ENCODE assay signal across 40 cellular contexts in the genomic region with DNA sequence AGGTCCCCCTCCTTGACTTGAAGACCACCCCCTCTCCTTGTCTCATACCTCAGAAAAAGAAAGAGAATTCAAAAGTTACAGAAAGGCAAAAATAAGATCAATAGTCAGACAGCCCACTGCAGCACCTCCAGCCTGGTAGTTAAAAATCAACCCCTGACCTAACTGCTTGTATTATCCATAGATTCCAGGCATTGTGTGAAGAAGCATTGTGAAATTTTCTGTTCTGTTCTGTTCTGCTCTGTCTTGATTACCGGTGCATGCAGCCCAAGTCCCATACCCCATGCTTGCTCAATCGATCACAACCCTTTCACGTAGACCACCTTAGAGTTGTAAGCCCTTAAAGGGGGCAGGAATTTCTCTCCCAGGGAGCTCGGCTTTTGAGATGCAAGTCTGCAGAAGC.
"Had no signal": no experiment of that assay in that cellular context is flagged by ENCODE, and none has a peak within 500 bp of the region (broad histone marks: within the 10 kb centered on the region; RNA-seq: fewer than 3 reads in every experiment).

No MANE protein-coding gene starts in this region.

- H3K4me3 ChIP-seq: ascending aorta, cardiac muscle cell had no signal

- H3K27me3 ChIP-seq: ascending aorta, cardiac muscle cell had no signal

- H3K27ac ChIP-seq: ascending aorta, cardiac muscle cell, VCaP had no signal

- H3K4me3 Mint-ChIP-seq: activated CD4-positive, alpha-beta memory T cell treated with anti-CD3 and anti-CD28 coated beads, Interleukin-2, amount 10 ng/mL, durations not matched to agents 7 days and 5 days; activated CD4-positive, alpha-beta T cell treated with anti-CD3 and anti-CD28 coated beads for 36 hours; activated CD4-positive, alpha-beta T cell treated with anti-CD3 and anti-CD28 coated beads, Interleukin-2, amount 10 ng/mL, durations not matched to agents 7 days and 5 days; activated CD8-positive, alpha-beta memory T cell treated with anti-CD3 and anti-CD28 coated beads, Interleukin-2, amount 10 ng/mL, durations not matched to agents 7 days and 5 days; activated CD8-positive, alpha-beta T cell treated with anti-CD3 and anti-CD28 coated beads, Interleukin-2, amount 10 ng/mL, durations not matched to agents 7 days and 5 days; activated naive CD4-positive, alpha-beta T cell treated with anti-CD3 and anti-CD28 coated beads, Interleukin-2, amount 10 ng/mL, durations not matched to agents 7 days and 5 days; activated naive CD4-positive, alpha-beta T cell treated with anti-CD3 and anti-CD28 coated beads, Interleukin-2, amount 50 U/mL, for 24 hours; activated naive CD8-positive, alpha-beta T cell; activated naive CD8-positive, alpha-beta T cell treated with anti-CD3 and anti-CD28 coated beads, Interleukin-2, amount 10 ng/mL, durations not matched to agents 7 days and 5 days; activated naive CD8-positive, alpha-beta T cell treated with anti-CD3 and anti-CD28 coated beads, Interleukin-2, amount 50 U/mL, for 24 hours; activated T-cell treated with anti-CD3 and anti-CD28 coated beads, Interleukin-2, amount 50 U/mL, for 24 hours; central memory CD8-positive, alpha-beta T cell; T-helper 1 cell treated with Interleukin-12 subunit alpha and Interleukin-12 subunit beta and Interleukin-4 antibody, amounts not matched to agents 30 μg/mL and 1 μg/mL, for 36 hours; T-helper 2 cell treated with Interferon-gamma antibody and Interleukin-4, amounts not matched to agents 5 μg/mL and 100 μg/mL, for 36 hours; WTC11 had no signal

- H3K27ac Mint-ChIP-seq: activated CD4-positive, alpha-beta memory T cell treated with anti-CD3 and anti-CD28 coated beads, Interleukin-2, amount 10 ng/mL, durations not matched to agents 7 days and 5 days; activated CD4-positive, alpha-beta T cell treated with anti-CD3 and anti-CD28 coated beads for 36 hours; activated CD4-positive, alpha-beta T cell treated with anti-CD3 and anti-CD28 coated beads, Interleukin-2, amount 10 ng/mL, durations not matched to agents 7 days and 5 days; activated CD8-positive, alpha-beta memory T cell treated with anti-CD3 and anti-CD28 coated beads, Interleukin-2, amount 10 ng/mL, durations not matched to agents 7 days and 5 days; activated CD8-positive, alpha-beta T cell treated with anti-CD3 and anti-CD28 coated beads, Interleukin-2, amount 10 ng/mL, durations not matched to agents 7 days and 5 days; activated naive CD4-positive, alpha-beta T cell treated with anti-CD3 and anti-CD28 coated beads, Interleukin-2, amount 10 ng/mL, durations not matched to agents 7 days and 5 days; activated naive CD4-positive, alpha-beta T cell treated with anti-CD3 and anti-CD28 coated beads, Interleukin-2, amount 50 U/mL, for 24 hours; activated naive CD8-positive, alpha-beta T cell; activated naive CD8-positive, alpha-beta T cell treated with anti-CD3 and anti-CD28 coated beads, Interleukin-2, amount 10 ng/mL, durations not matched to agents 7 days and 5 days; activated naive CD8-positive, alpha-beta T cell treated with anti-CD3 and anti-CD28 coated beads, Interleukin-2, amount 50 U/mL, for 24 hours; activated T-cell treated with anti-CD3 and anti-CD28 coated beads, Interleukin-2, amount 50 U/mL, for 24 hours; activated T-helper 2 cell treated with anti-CD3 and anti-CD28 coated beads, Interferon-gamma antibody, Interleukin-2, Interleukin-4, amounts not matched to agents 10 μg/mL and 5 μg/mL and 100 μg/mL, durations not matched to agents 14 hours and 24 hours and 36 hours; T-helper 1 cell treated with Interleukin-12 subunit alpha and Interleukin-12 subunit beta and Interleukin-4 antibody, amounts not matched to agents 30 μg/mL and 1 μg/mL, for 36 hours; T-helper 2 cell treated with Interferon-gamma antibody and Interleukin-4, amounts not matched to agents 5 μg/mL and 100 μg/mL, for 36 hours; WTC11 had no signal

- ATAC-seq: activated CD4-positive, alpha-beta T cell treated with anti-CD3 and anti-CD28 coated beads for 36 hours; activated CD4-positive, CD25-positive, alpha-beta regulatory T cell treated with anti-CD3 and anti-CD28 coated beads, Interleukin-2, amount 50 U/mL, for 24 hours; activated CD8-positive, alpha-beta memory T cell treated with anti-CD3 and anti-CD28 coated beads, Interleukin-2, amount 10 ng/mL, durations not matched to agents 7 days and 5 days; activated CD8-positive, alpha-beta T cell treated with anti-CD3 and anti-CD28 coated beads, Interleukin-2, amount 10 ng/mL, durations not matched to agents 7 days and 5 days; activated naive CD8-positive, alpha-beta T cell treated with anti-CD3 and anti-CD28 coated beads, Interleukin-2, amount 50 U/mL, for 24 hours; WTC11 had no signal

- H3K9me3 Mint-ChIP-seq: activated CD4-positive, alpha-beta memory T cell treated with anti-CD3 and anti-CD28 coated beads, Interleukin-2, amount 10 ng/mL, durations not matched to agents 7 days and 5 days; activated CD4-positive, alpha-beta T cell treated with anti-CD3 and anti-CD28 coated beads, Interleukin-2, amount 10 ng/mL, durations not matched to agents 7 days and 5 days; activated naive CD4-positive, alpha-beta T cell treated with anti-CD3 and anti-CD28 coated beads, Interleukin-2, amount 10 ng/mL, durations not matched to agents 7 days and 5 days; activated naive CD4-positive, alpha-beta T cell treated with anti-CD3 and anti-CD28 coated beads, Interleukin-2, amount 50 U/mL, for 24 hours; activated naive CD8-positive, alpha-beta T cell treated with anti-CD3 and anti-CD28 coated beads, Interleukin-2, amount 10 ng/mL, durations not matched to agents 7 days and 5 days; activated naive CD8-positive, alpha-beta T cell treated with anti-CD3 and anti-CD28 coated beads, Interleukin-2, amount 50 U/mL, for 24 hours; activated T-cell treated with anti-CD3 and anti-CD28 coated beads, Interleukin-2, amount 50 U/mL, for 24 hours; activated T-helper 2 cell treated with anti-CD3 and anti-CD28 coated beads, Interferon-gamma antibody, Interleukin-2, Interleukin-4, amounts not matched to agents 10 μg/mL and 5 μg/mL and 100 μg/mL, durations not matched to agents 14 hours and 24 hours and 36 hours; brain; central memory CD8-positive, alpha-beta T cell; T-helper 1 cell treated with Interleukin-12 subunit alpha and Interleukin-12 subunit beta and Interleukin-4 antibody, amounts not matched to agents 30 μg/mL and 1 μg/mL, for 36 hours; T-helper 2 cell treated with Interferon-gamma antibody and Interleukin-4, amounts not matched to agents 5 μg/mL and 100 μg/mL, for 36 hours had no signal

- FAIRE-seq: bronchial epithelial cell, TTC549 had no signal

- H3K36me3 ChIP-seq: ascending aorta, cardiac muscle cell had no signal

- H3K27me3 Mint-ChIP-seq: activated CD4-positive, alpha-beta memory T cell treated with anti-CD3 and anti-CD28 coated beads, Interleukin-2, amount 10 ng/mL, durations not matched to agents 7 days and 5 days; activated naive CD4-positive, alpha-beta T cell treated with anti-CD3 and anti-CD28 coated beads, Interleukin-2, amount 50 U/mL, for 24 hours; activated naive CD8-positive, alpha-beta T cell treated with anti-CD3 and anti-CD28 coated beads, Interleukin-2, amount 50 U/mL, for 24 hours; activated T-cell treated with anti-CD3 and anti-CD28 coated beads, Interleukin-2, amount 50 U/mL, for 24 hours; central memory CD8-positive, alpha-beta T cell had no signal

- DNase-seq: activated CD4-positive, alpha-beta memory T cell treated with anti-CD3 and anti-CD28 coated beads, Interleukin-2, amount 10 ng/mL, durations not matched to agents 7 days and 5 days; activated CD4-positive, alpha-beta T cell treated with anti-CD3 and anti-CD28 coated beads for 1 hour; activated CD4-positive, alpha-beta T cell treated with anti-CD3 and anti-CD28 coated beads for 36 hours; activated CD4-positive, alpha-beta T cell treated with anti-CD3 and anti-CD28 coated beads for 48 hours; activated CD4-positive, alpha-beta T cell treated with anti-CD3 and anti-CD28 coated beads, Interleukin-2, amount 10 ng/mL, durations not matched to agents 7 days and 5 days; activated CD4-positive, alpha-beta T cell treated with anti-CD3 and anti-CD28 coated beads, Interleukin-2, amount 50 U/mL, for 48 hours; activated CD4-positive, CD25-positive, alpha-beta regulatory T cell; activated CD8-positive, alpha-beta memory T cell treated with anti-CD3 and anti-CD28 coated beads for 24 hours; activated CD8-positive, alpha-beta memory T cell treated with anti-CD3 and anti-CD28 coated beads, Interleukin-2, amount 10 ng/mL, durations not matched to agents 7 days and 5 days; activated CD8-positive, alpha-beta memory T cell treated with anti-CD3 and anti-CD28 coated beads, Interleukin-2, amount 50 U/mL, for 48 hours; activated CD8-positive, alpha-beta T cell treated with anti-CD3 and anti-CD28 coated beads, Interleukin-2, amount 10 ng/mL, durations not matched to agents 7 days and 5 days; activated effector memory CD4-positive, alpha-beta T cell treated with Interleukin-2 at 50 U/mL for 16 hours; activated gamma-delta T cell; activated naive CD4-positive, alpha-beta T cell treated with anti-CD3 and anti-CD28 coated beads, Interleukin-2, amount 10 ng/mL, durations not matched to agents 7 days and 5 days; activated naive CD4-positive, alpha-beta T cell treated with Interleukin-2 at 50 U/mL for 16 hours; activated naive CD8-positive, alpha-beta T cell treated with anti-CD3 and anti-CD28 coated beads, Interleukin-2, amount 10 ng/mL, durations not matched to agents 7 days and 5 days; activated naive CD8-positive, alpha-beta T cell treated with anti-CD3 and anti-CD28 coated beads, Interleukin-2, amount 50 U/mL, for 24 hours; activated T-cell treated with anti-CD3 and anti-CD28 coated beads, Interleukin-2, amount 50 U/mL, for 24 hours; activated T-cell treated with anti-CD3 and anti-CD28 coated beads, Interleukin-2, amount 50 U/mL, for 48 hours; amygdala; anterior cingulate cortex; caudate nucleus; cerebellar nuclear complex; T-helper 1 cell; T-helper 2 cell; T-helper 9 cell had no signal

- H3K36me3 Mint-ChIP-seq: activated CD8-positive, alpha-beta memory T cell treated with anti-CD3 and anti-CD28 coated beads, Interleukin-2, amount 10 ng/mL, durations not matched to agents 7 days and 5 days; activated naive CD4-positive, alpha-beta T cell treated with anti-CD3 and anti-CD28 coated beads, Interleukin-2, amount 10 ng/mL, durations not matched to agents 7 days and 5 days; activated naive CD4-positive, alpha-beta T cell treated with anti-CD3 and anti-CD28 coated beads, Interleukin-2, amount 50 U/mL, for 24 hours; activated naive CD8-positive, alpha-beta T cell; activated naive CD8-positive, alpha-beta T cell treated with anti-CD3 and anti-CD28 coated beads, Interleukin-2, amount 10 ng/mL, durations not matched to agents 7 days and 5 days; brain; WTC11 had no signal

- H3K9me3 ChIP-seq: ascending aorta had no signal
